In the genomic region with DNA sequence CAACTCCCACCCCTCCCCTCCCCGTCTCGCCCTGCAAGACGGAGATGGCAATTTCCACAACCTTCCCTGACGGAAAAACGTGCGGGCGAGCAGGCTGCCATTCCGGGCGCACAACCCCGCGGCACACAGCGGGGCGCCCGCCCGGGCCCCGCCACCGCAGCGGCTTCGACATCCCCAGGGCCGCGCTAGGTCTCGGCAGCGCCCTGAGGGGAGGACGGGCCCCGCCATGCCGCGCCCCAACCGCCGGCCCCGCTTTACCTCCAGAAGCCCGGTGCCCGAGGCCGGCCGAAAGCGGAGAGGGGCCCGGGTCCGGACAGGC, we compare ENCODE assay signal across 8 cellular contexts. TPM values are rescaled to one million over a fixed set of nuclear protein-coding genes. Genes with fewer than 3 reads are reported as not detected.
DNase-seq lines count a peak whose midpoint lies in the region; ATAC-seq and TF ChIP-seq lines count a peak whose summit lies in the region.

No MANE protein-coding gene starts in this region.

- H3K4me1 Mint-ChIP-seq in effector memory CD8-positive, alpha-beta T cell (ENCODE audit: low read depth in 2 of 2) = peaks cover 29 to 32% of the 10 kb centered on the region in 2 donors
- peaks cover 14 to 29% (median 16%) of the 10 kb centered on the region in 3 donors for H3K4me1 Mint-ChIP-seq in naive B cell

- peak overlapping the region; percentile 92 for H3K4me2 ChIP-seq in MM.1S (ENCODE audit: low read depth, low read length)

- no peak for TF ChIP-seq CTCF in BJ (IDR thresholded peaks at IDR 0.05; ENCODE audit: insufficient read depth, low read depth, low read length)
- no peak for TF ChIP-seq CTCF in MM.1S (IDR thresholded peaks at IDR 0.05; ENCODE audit: low read length)

- H3F3A ChIP-seq in MM.1S (ENCODE audit: insufficient read depth, low read length) = 0 out of 2 replicates have a peak, but pooled peaks cover 7% of the 10 kb centered on the region

- H3K27ac ChIP-seq in MM.1S (ENCODE audit: low read length) = no peak overlapping the region

- H3K36me3 ChIP-seq in BJ (ENCODE audit: control insufficient read depth, insufficient read depth, low read length) = no peaks in the 10 kb centered on the region
- no peaks in the 10 kb centered on the region for H3K36me3 ChIP-seq in MM.1S (replicated peaks; ENCODE audit: insufficient read depth, low read length)

- H3K27ac Mint-ChIP-seq in effector memory CD8-positive, alpha-beta T cell = peak overlapping the region; percentile 78 to 81
- H3K27ac Mint-ChIP-seq in naive B cell = no peak overlapping the region

- H3K27me3 ChIP-seq in BJ (ENCODE audit: control insufficient read depth, insufficient read depth, low read length) = no peaks in the 10 kb centered on the region
- H3K27me3 ChIP-seq in MM.1S (replicated peaks; ENCODE audit: insufficient read depth, low read length) = no peaks in the 10 kb centered on the region

- H3K9me2 ChIP-seq in MM.1S (replicated peaks; ENCODE audit: insufficient read depth, low read length) = no peaks in the 10 kb centered on the region

- peaks cover 0 to 6% of the 10 kb centered on the region in 2 donors for H3K9me3 Mint-ChIP-seq in effector memory CD8-positive, alpha-beta T cell
- H3K9me3 Mint-ChIP-seq in naive B cell = peaks cover 0 to 13% (median 4%) of the 10 kb centered on the region in 7 donors

- no peaks in the 10 kb centered on the region for H3K27me3 Mint-ChIP-seq in effector memory CD8-positive, alpha-beta T cell
- no peaks in the 10 kb centered on the region for H3K27me3 Mint-ChIP-seq in naive B cell

- ATAC-seq in GM21381 (IDR thresholded peaks at IDR 0.05; ENCODE audit: unreplicated experiment) (peak; percentile 6), naive B cell (ENCODE audit: low read depth in 2 of 2) (peak; percentile 44 to 48), GM19467 (IDR thresholded peaks at IDR 0.05; ENCODE audit: unreplicated experiment) (no peak)
- peak; percentile 59 for ATAC-seq in effector memory CD8-positive, alpha-beta T cell (replicated peaks)

- peaks cover 22% of the 10 kb centered on the region for H3K4me1 ChIP-seq in MM.1S (ENCODE audit: low read length)

- peaks cover 53% of the 10 kb centered on the region for H3K79me2 ChIP-seq in MM.1S (ENCODE audit: low read length)

- peaks cover 20% of the 10 kb centered on the region for H3K36me3 Mint-ChIP-seq in effector memory CD8-positive, alpha-beta T cell (ENCODE audit: insufficient read depth)
- H3K36me3 Mint-ChIP-seq in naive B cell = no peaks in the 10 kb centered on the region

- DNase-seq in BJ (ENCODE audit: low read depth) (no peak), MM.1S (no peak), naive B cell (no peak), AML-193 (lab: John Stamatoyannopoulos, UW) (no peak), dedifferentiated amniotic fluid mesenchymal stem cell (ENCODE audit: extremely low spot score) (no peak)
- DNase-seq in effector memory CD8-positive, alpha-beta T cell = no peak

- no peaks in the 10 kb centered on the region for H3K9me3 ChIP-seq in MM.1S (replicated peaks; ENCODE audit: insufficient read depth, low read length)

- peak overlapping the region; percentile 73 to 74 for H3K4me3 Mint-ChIP-seq in effector memory CD8-positive, alpha-beta T cell
- H3K4me3 Mint-ChIP-seq in naive B cell = peak overlapping the region in 7 of 8 donors; percentile 77 to 93 (median 83)

- peak overlapping the region; percentile 28; the same call in 1 of the 2 replicates for H2AFZ ChIP-seq in MM.1S (ENCODE audit: low read length)

- H3K9ac ChIP-seq in MM.1S (ENCODE audit: low read length) = peak overlapping the region; percentile 77

- CTCF ChIA-PET in BJ (lab: Yijun Ruan, JAX) = interaction anchor here (0.6 to 1.2 kb wide), 2 partner anchors 9 to 111 kb away, joined by 3 to 4 read pairs; no protein-coding TSS in a partner anchor

- H3K4me3 ChIP-seq in BJ (ENCODE audit: low read depth, low read length) = peak overlapping the region; percentile 77
- peak overlapping the region; percentile 74 for H3K4me3 ChIP-seq in MM.1S (ENCODE audit: low read length)

- H4K20me1 ChIP-seq in MM.1S (ENCODE audit: insufficient read depth, low read length) = no peaks in the 10 kb centered on the region

- POLR2A ChIA-PET in BJ (lab: Charles Lee) = no interaction called here

RNA-seq across cellular contexts. Expression of gene CDIP1, which starts 0.5 kb away (rescaled TPM):
- polyA plus RNA-seq in BJ (2011; rRNA removed) (8.4 and 15.2 TPM in 2 replicates), naive B cell (ENCODE audit: low read depth in 6 of 6) (10 to 100 TPM; 10.9 to 26.5 (median 17.3) TPM)
- 5.6 and 6.9 TPM in 2 replicates for polyA minus RNA-seq in BJ (2011; rRNA and poly(A)+ RNA removed)

RNA-seq across cellular contexts. Expression of gene C16orf96, which starts 18.1 kb away (rescaled TPM):
- polyA plus RNA-seq in BJ (2011; rRNA removed) (not detected in 2 replicates), naive B cell (ENCODE audit: low read depth in 6 of 6) (under 1 TPM in 2 of 6 donors, not detected in 4; 0.09 to 0.11 TPM)
- polyA minus RNA-seq in BJ (2011; rRNA and poly(A)+ RNA removed) = not detected in 2 replicates

Comparison
In these comparisons a context has a peak if more than half of its experiments do, and no peak if none do; other contexts are left out.
1. H3K27ac Mint-ChIP-seq: peak in effector memory CD8-positive, alpha-beta T cell (2 of 2); none in naive B cell (0 of 6).